In genomic region chr3:28188686-28189085, GRCh38 we compare ENCODE assay signal across 27 cellular contexts.
"Had no signal": no experiment of that assay in that cellular context is flagged by ENCODE, and none has a peak within 500 bp of the region (broad histone marks: within the 10 kb centered on the region; RNA-seq: fewer than 3 reads in every experiment).

No MANE protein-coding gene starts in this region.

- H3K9me3 Mint-ChIP-seq: activated B cell treated with CpG ODN at 0.5 μM for 24 hours; activated CD4-positive, alpha-beta T cell treated with anti-CD3 and anti-CD28 coated beads, Interleukin-2, amount 10 ng/mL, durations not matched to agents 24 days and 14 days; activated naive CD4-positive, alpha-beta T cell treated with anti-CD3 and anti-CD28 coated beads, Interleukin-2, amount 50 U/mL, for 72 hours; activated naive CD8-positive, alpha-beta T cell treated with anti-CD3 and anti-CD28 coated beads, Interleukin-2, amount 50 U/mL, for 24 hours; brain; central memory CD8-positive, alpha-beta T cell had no signal

- H3K27ac ChIP-seq: KMS-11 had no signal

- DNase-seq: activated B cell treated with CpG ODN at 0.5 μM for 24 hours; activated CD4-positive, alpha-beta T cell treated with anti-CD3 and anti-CD28 coated beads for 1 hour; activated CD4-positive, alpha-beta T cell treated with anti-CD3 and anti-CD28 coated beads, Interleukin-2, amount 10 ng/mL, durations not matched to agents 24 days and 14 days; activated CD4-positive, alpha-beta T cell treated with anti-CD3 and anti-CD28 coated beads, Interleukin-2, amount 50 U/mL, for 48 hours; activated CD8-positive, alpha-beta memory T cell treated with anti-CD3 and anti-CD28 coated beads, Interleukin-2, amount 10 ng/mL, durations not matched to agents 7 days and 5 days; activated effector memory CD4-positive, alpha-beta T cell treated with anti-CD3 and anti-CD28 coated beads, Interleukin-2, amount 50 U/mL, for 16 hours; activated naive CD4-positive, alpha-beta T cell treated with Interleukin-2 at 50 U/mL for 16 hours; activated naive CD8-positive, alpha-beta T cell treated with anti-CD3 and anti-CD28 coated beads, Interleukin-2, amount 50 U/mL, for 24 hours; activated T-cell treated with anti-CD3 and anti-CD28 coated beads, Interleukin-2, amount 50 U/mL, for 24 hours; amniotic stem cell; MG63; NCI-H1092 treated with DMSO at 0.1 percent for 48 hours; NCI-H1436; NCI-H187; NCI-H2081; NCI-H510A treated with DMSO at 0.1 percent for 48 hours; NCI-H69; NK-92 treated with Interleukin-12 subunit alpha and Interleukin-12 subunit beta, amount 100 ng/mL, for 24 hours; OCI-M1; SHP77; T-helper 17 cell; T-helper 9 cell had no signal

- H3K4me3 ChIP-seq: MG63 had no signal

- H3K27ac Mint-ChIP-seq: activated B cell treated with CpG ODN at 0.5 μM for 24 hours; activated CD4-positive, alpha-beta T cell treated with anti-CD3 and anti-CD28 coated beads, Interleukin-2, amount 10 ng/mL, durations not matched to agents 24 days and 14 days; activated CD8-positive, alpha-beta memory T cell treated with anti-CD3 and anti-CD28 coated beads, Interleukin-2, amount 10 ng/mL, durations not matched to agents 7 days and 5 days; activated naive CD4-positive, alpha-beta T cell treated with anti-CD3 and anti-CD28 coated beads, Interleukin-2, amount 50 U/mL, for 72 hours; activated naive CD8-positive, alpha-beta T cell treated with anti-CD3 and anti-CD28 coated beads, Interleukin-2, amount 50 U/mL, for 24 hours; activated T-cell treated with anti-CD3 and anti-CD28 coated beads, Interleukin-2, amount 50 U/mL, for 24 hours; brain; IgD-negative memory B cell; T-helper 17 cell had no signal

- H3K27me3 ChIP-seq: MG63 had no signal

- ATAC-seq: activated CD8-positive, alpha-beta memory T cell treated with anti-CD3 and anti-CD28 coated beads, Interleukin-2, amount 10 ng/mL, durations not matched to agents 7 days and 5 days; activated naive CD4-positive, alpha-beta T cell treated with anti-CD3 and anti-CD28 coated beads, Interleukin-2, amount 50 U/mL, for 72 hours; activated naive CD8-positive, alpha-beta T cell treated with anti-CD3 and anti-CD28 coated beads, Interleukin-2, amount 50 U/mL, for 24 hours; T-helper 17 cell had no signal

- H3K27me3 Mint-ChIP-seq: activated B cell treated with CpG ODN at 0.5 μM for 24 hours; activated CD4-positive, alpha-beta T cell treated with anti-CD3 and anti-CD28 coated beads, Interleukin-2, amount 10 ng/mL, durations not matched to agents 24 days and 14 days; activated CD8-positive, alpha-beta memory T cell treated with anti-CD3 and anti-CD28 coated beads, Interleukin-2, amount 10 ng/mL, durations not matched to agents 7 days and 5 days; activated naive CD8-positive, alpha-beta T cell treated with anti-CD3 and anti-CD28 coated beads, Interleukin-2, amount 50 U/mL, for 24 hours; activated T-cell treated with anti-CD3 and anti-CD28 coated beads, Interleukin-2, amount 50 U/mL, for 24 hours; brain; central memory CD8-positive, alpha-beta T cell; IgD-negative memory B cell; T-helper 17 cell had no signal

- H3K36me3 Mint-ChIP-seq: activated naive CD4-positive, alpha-beta T cell treated with anti-CD3 and anti-CD28 coated beads, Interleukin-2, amount 50 U/mL, for 72 hours; brain; IgD-negative memory B cell had no signal

- H3K4me3 Mint-ChIP-seq: activated B cell treated with CpG ODN at 0.5 μM for 24 hours; activated CD4-positive, alpha-beta T cell treated with anti-CD3 and anti-CD28 coated beads, Interleukin-2, amount 10 ng/mL, durations not matched to agents 24 days and 14 days; activated CD8-positive, alpha-beta memory T cell treated with anti-CD3 and anti-CD28 coated beads, Interleukin-2, amount 10 ng/mL, durations not matched to agents 7 days and 5 days; activated naive CD8-positive, alpha-beta T cell treated with anti-CD3 and anti-CD28 coated beads, Interleukin-2, amount 50 U/mL, for 24 hours; activated T-cell treated with anti-CD3 and anti-CD28 coated beads, Interleukin-2, amount 50 U/mL, for 24 hours; brain; central memory CD8-positive, alpha-beta T cell; IgD-negative memory B cell; T-helper 17 cell had no signal

- H3K36me3 ChIP-seq: MG63 had no signal

- H3K4me1 Mint-ChIP-seq: activated B cell treated with CpG ODN at 0.5 μM for 24 hours; activated CD4-positive, alpha-beta T cell treated with anti-CD3 and anti-CD28 coated beads, Interleukin-2, amount 10 ng/mL, durations not matched to agents 24 days and 14 days; activated CD8-positive, alpha-beta memory T cell treated with anti-CD3 and anti-CD28 coated beads, Interleukin-2, amount 10 ng/mL, durations not matched to agents 7 days and 5 days; activated naive CD8-positive, alpha-beta T cell treated with anti-CD3 and anti-CD28 coated beads, Interleukin-2, amount 50 U/mL, for 24 hours; brain; IgD-negative memory B cell; T-helper 17 cell had no signal

- H3K9me3 ChIP-seq: MG63 had no signal
